ENCODE assay signal across 17 cellular contexts in the genomic region with DNA sequence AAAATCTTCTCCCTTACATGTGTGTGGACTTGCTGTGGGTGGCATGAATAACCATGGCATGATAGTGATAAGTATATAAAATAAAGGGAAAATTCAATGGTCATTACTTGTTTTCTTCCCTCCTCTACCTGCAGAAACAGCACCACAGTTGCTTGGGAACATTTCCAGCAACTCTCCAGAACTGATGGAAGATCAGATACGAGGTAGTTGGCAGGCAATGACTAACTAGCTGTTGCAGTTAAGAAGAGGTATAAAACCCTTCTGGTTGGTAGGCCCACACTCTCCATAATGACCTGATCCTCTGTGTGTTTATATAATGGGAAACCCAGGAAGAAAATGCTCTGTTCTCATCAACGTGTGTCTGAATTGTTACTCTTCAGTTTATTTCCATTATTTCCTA.
DNase-seq lines count a peak whose midpoint lies in the region; ATAC-seq, FAIRE-seq and TF ChIP-seq lines count a peak whose summit lies in the region.
"Had no signal": no experiment of that assay in that cellular context is flagged by ENCODE, and none has a peak within 500 bp of the region (broad histone marks: within the 10 kb centered on the region; RNA-seq: fewer than 3 reads in every experiment).

No MANE protein-coding gene starts in this region.

- WGBS in SK-N-SH (ENCODE audit: low lambda C conversion rate): 42% methylated on average over 2 of the region's 2 CpGs

- H4K20me1 ChIP-seq in SK-N-SH (ENCODE audit: insufficient read depth) (no peaks in the 10 kb centered on the region), keratinocyte (ENCODE audit: control insufficient read depth, extremely low read depth, insufficient read depth, low read length) (no peaks in the 10 kb centered on the region)

- peaks cover 0 to 8% of the 10 kb centered on the region in 2 experiments; a peak in 2 of 4 replicates for H3K4me1 ChIP-seq in SK-N-SH (ENCODE audit: control insufficient read depth in 1 of 2, insufficient read depth in 2 of 2, low read depth in 1 of 2, low read length in 1 of 2)
- peaks cover 38% of the 10 kb centered on the region for H3K4me1 ChIP-seq in keratinocyte (ENCODE audit: control insufficient read depth, extremely low read depth, insufficient read depth, low read length)
- no peaks in the 10 kb centered on the region for H3K4me1 ChIP-seq in mucosa of descending colon (ENCODE audit: low read depth)
- H3K4me1 ChIP-seq: HAP-1 had no signal

- no peaks in the 10 kb centered on the region for H3K27me3 ChIP-seq in SK-N-SH (ENCODE audit: insufficient read depth)
- no peaks in the 10 kb centered on the region for H3K27me3 ChIP-seq in keratinocyte (ENCODE audit: control insufficient read depth, extremely low read depth, insufficient read depth, low read length)
- H3K27me3 ChIP-seq: BE2C had no signal

- TF ChIP-seq EP300 in SK-N-SH (IDR thresholded peaks at IDR 0.05; ENCODE audit: borderline replicate concordance in 1 of 2, low read depth in 1 of 2, low read length in 1 of 2): no peak

- CTCF ChIA-PET in SK-N-SH (lab: Yijun Ruan, JAX): no interaction called here

- POLR2A ChIA-PET in SK-N-SH (lab: Yijun Ruan, JAX): no interaction called here

- H3K9me3 ChIP-seq in SK-N-SH (peaks cover 9% of the 10 kb centered on the region; the same call in 1 of the 2 replicates), keratinocyte (ENCODE audit: control insufficient read depth, low read depth, low read length) (no peaks in the 10 kb centered on the region), mucosa of descending colon (no peaks in the 10 kb centered on the region)
- H3K9me3 ChIP-seq: BE2C, HAP-1 had no signal

- no peaks in the 10 kb centered on the region for H3K9me1 ChIP-seq in keratinocyte (ENCODE audit: control insufficient read depth, extremely low read depth, insufficient read depth, low read length)

- H3K36me3 ChIP-seq in SK-N-SH (replicated peaks in 1 of 2; ENCODE audit: control insufficient read depth in 1 of 2, insufficient read depth in 2 of 2, low read length in 1 of 2) (no peaks in the 10 kb centered on the region), keratinocyte (ENCODE audit: control insufficient read depth in 2 of 2, extremely low read depth in 1 of 2, insufficient read depth in 2 of 2, low read length in 2 of 2) (no peaks in the 10 kb centered on the region), mucosa of descending colon (ENCODE audit: low read depth) (no peaks in the 10 kb centered on the region)
- H3K36me3 ChIP-seq: BE2C, HAP-1 had no signal

- peak; percentile 81 for FAIRE-seq in keratinocyte (lab: Jason Lieb, UNC)
- FAIRE-seq: A204.1, GM12892 had no signal

- TF ChIP-seq CTCF in SK-N-SH (IDR thresholded peaks at IDR 0.05) (no peak), keratinocyte (optimal IDR thresholded peaks at IDR 0.05 in 1 of 3, IDR thresholded peaks at IDR 0.05 in 1 of 3, conservative IDR thresholded peaks at IDR 0.05 in 1 of 3; ENCODE audit: extremely low read depth in 1 of 3, insufficient read depth in 2 of 3, low read length in 3 of 3) (no peak), mucosa of descending colon (IDR thresholded peaks at IDR 0.05) (no peak), natural killer cell (IDR thresholded peaks at IDR 0.05) (no peak)

- dilution Hi-C loops in keratinocyte (cut with MboI; ENCODE audit: extremely low pct_ligation_motif_present, low sequenced_read_pairs): no loop called here

- intact Hi-C loops in mucosa of descending colon (cut with DNase I, micrococcal nuclease): no loop called here
- intact Hi-C loops in natural killer cell (cut with micrococcal nuclease): no loop called here

- H3K4me1 Mint-ChIP-seq in natural killer cell: no peaks in the 10 kb centered on the region
- H3K4me1 Mint-ChIP-seq: CD4-positive, alpha-beta memory T cell had no signal

- TF ChIP-seq RAD21 in SK-N-SH (IDR thresholded peaks at IDR 0.05; ENCODE audit: low read length): no peak

- no peak overlapping the region for H3K27ac Mint-ChIP-seq in natural killer cell
- H3K27ac Mint-ChIP-seq: CD4-positive, alpha-beta memory T cell; IgD-negative memory B cell had no signal

- H2AFZ ChIP-seq in SK-N-SH (ENCODE audit: low read depth): no peak overlapping the region
- no peak overlapping the region for H2AFZ ChIP-seq in keratinocyte (ENCODE audit: control insufficient read depth, low read length)

- H3K4me2 ChIP-seq in SK-N-SH (0 out of 2 replicates have a peak overlapping the region, but pooled peaks have one; percentile 26), keratinocyte (ENCODE audit: control insufficient read depth, extremely low read depth, insufficient read depth, low read depth, low read length) (peak overlapping the region; percentile 17)

- DNase-seq in SK-N-SH (no peak), M059J (ENCODE audit: low read depth) (peak; percentile 90), keratinocyte (ENCODE audit: low read depth, low spot score) (no peak), mucosa of descending colon (no peak), natural killer cell (no peak)
- DNase-seq in activated CD4-positive, alpha-beta T cell treated with anti-CD3 and anti-CD28 coated beads for 4 hours: no peak
- DNase-seq: BE2C; CD4-positive, alpha-beta memory T cell; DND-41; GDM1; GOT3 had no signal

- H3K4me3 Mint-ChIP-seq in natural killer cell: no peak overlapping the region
- H3K4me3 Mint-ChIP-seq: CD4-positive, alpha-beta memory T cell; IgD-negative memory B cell had no signal

- H3K9me2 ChIP-seq in SK-N-SH: no peaks in the 10 kb centered on the region

- H3K9me3 Mint-ChIP-seq in natural killer cell: no peaks in the 10 kb centered on the region
- H3K9me3 Mint-ChIP-seq: CD4-positive, alpha-beta memory T cell had no signal

- H3K79me2 ChIP-seq in SK-N-SH (ENCODE audit: insufficient read depth) (no peaks in the 10 kb centered on the region), keratinocyte (ENCODE audit: control insufficient read depth, insufficient read depth, low read length) (no peaks in the 10 kb centered on the region)

- no peaks in the 10 kb centered on the region for H3K36me3 Mint-ChIP-seq in natural killer cell
- H3K36me3 Mint-ChIP-seq: CD4-positive, alpha-beta memory T cell; IgD-negative memory B cell had no signal

- ATAC-seq in SK-N-SH treated with all-trans-retinoic acid at 6 μM for 48 hours: no peak
- no peak for ATAC-seq in mucosa of descending colon
- ATAC-seq in natural killer cell: no peak

- peaks cover 6% of the 10 kb centered on the region for H3F3A ChIP-seq in SK-N-SH (replicated peaks; ENCODE audit: insufficient read depth)

- H3K27ac ChIP-seq in SK-N-SH (ENCODE audit: low read depth in 2 of 2, low read length in 1 of 2) (peak overlapping the region in 1 of 2 experiments; percentile 31; a peak in 1 of 4 replicates), keratinocyte (ENCODE audit: control insufficient read depth, insufficient read depth, low read length) (no peak overlapping the region)
- H3K27ac ChIP-seq: C4-2B had no signal

- H3K27me3 Mint-ChIP-seq in natural killer cell (ENCODE audit: low read depth in 2 of 2): peaks cover 2 to 23% of the 10 kb centered on the region in 2 donors

- H3K9ac ChIP-seq in SK-N-SH (no peak overlapping the region), keratinocyte (ENCODE audit: control insufficient read depth, extremely low read depth, insufficient read depth, low read length) (no peak overlapping the region)

- H3K4me3 ChIP-seq in SK-N-SH (ENCODE audit: low read depth in 2 of 2, low read length in 1 of 2) (no peak overlapping the region), keratinocyte (ENCODE audit: control insufficient read depth in 2 of 3, extremely low read depth in 1 of 3, insufficient read depth in 2 of 3, low read depth in 1 of 3, low read length in 3 of 3) (no peak overlapping the region), mucosa of descending colon (no peak overlapping the region)
- H3K4me3 ChIP-seq: HAP-1 had no signal

TF ChIP-seq in SK-N-SH, 30 proteins besides CTCF, POLR2A, EP300 and RAD21 (continues in another document):
- TF ChIP-seq JUND (IDR thresholded peaks at IDR 0.05): no peak
- no peak for TF ChIP-seq GABPA (IDR thresholded peaks at IDR 0.05; ENCODE audit: low read depth)

TF ChIP-seq in SK-N-SH treated with all-trans-retinoic acid at 6 μM for 48 hours, 23 proteins besides CTCF, POLR2A, EP300 and RAD21:
- no peak for TF ChIP-seq ZFP30 (CRISPR knock-in tag; IDR thresholded peaks at IDR 0.05)
- no peak for TF ChIP-seq ZFP3 (CRISPR knock-in tag; IDR thresholded peaks at IDR 0.05)
- TF ChIP-seq PPARA (CRISPR knock-in tag; IDR thresholded peaks at IDR 0.05; ENCODE audit: borderline replicate concordance): no peak
